ENCODE assay signal across 15 cellular contexts in genomic region chr14:54803396-54803795, GRCh38.
DNase-seq lines count a peak whose midpoint lies in the region; ATAC-seq, FAIRE-seq and TF ChIP-seq lines count a peak whose summit lies in the region.
"Had no signal": no experiment of that assay in that cellular context is flagged by ENCODE, and none has a peak within 500 bp of the region (broad histone marks: within the 10 kb centered on the region; RNA-seq: fewer than 3 reads in every experiment).

No MANE protein-coding gene starts in this region.

- H3K9me3 ChIP-seq in HepG2 (ENCODE audit: low read length) (no peaks in the 10 kb centered on the region), right lobe of liver (no peaks in the 10 kb centered on the region)

- H3K4me1 Mint-ChIP-seq in effector memory CD8-positive, alpha-beta T cell (ENCODE audit: low read depth in 2 of 2): peaks cover 0 to 8% of the 10 kb centered on the region in 2 donors
- H3K4me1 Mint-ChIP-seq in WTC11: peaks cover 21% of the 10 kb centered on the region

- no peak for TF ChIP-seq EP300 in HepG2 (IDR thresholded peaks at IDR 0.05; ENCODE audit: low read depth in 2 of 2, low read length in 2 of 2)
- no peak for TF ChIP-seq EP300 in HepG2 (CRISPR knock-in tag; IDR thresholded peaks at IDR 0.05; ENCODE audit: borderline replicate concordance)

- H3K4me3 ChIP-seq in HepG2 (replicated peaks in 1 of 3; ENCODE audit: insufficient read depth in 1 of 3, low read depth in 2 of 3, low read length in 3 of 3): no peak overlapping the region
- no peak overlapping the region for H3K4me3 ChIP-seq in right lobe of liver

- ATAC-seq in HepG2 (no peak), right lobe of liver (no peak), WTC11 (no peak), HG02981 (IDR thresholded peaks at IDR 0.05; ENCODE audit: unreplicated experiment) (no peak)
- ATAC-seq in effector memory CD8-positive, alpha-beta T cell (replicated peaks): peak; percentile 59

- no peaks in the 10 kb centered on the region for H4K20me1 ChIP-seq in HepG2 (ENCODE audit: insufficient read depth, low read length)

- H3K4me1 ChIP-seq in HepG2 (ENCODE audit: insufficient read depth, low read length) (peaks cover 46% of the 10 kb centered on the region), right lobe of liver (no peaks in the 10 kb centered on the region)

- in situ Hi-C loops in HepG2 (cut with HindIII; ENCODE audit: extremely low pct_ligation_motif_present, low pct_unique_long_range_greater_than_20kb): loop anchor here (10.0 kb wide), 1 partner anchor 239 kb away; the partner anchor contains the start of gene SAMD4A

- H3K9me3 Mint-ChIP-seq in effector memory CD8-positive, alpha-beta T cell: no peaks in the 10 kb centered on the region
- H3K9me3 Mint-ChIP-seq in WTC11: peaks cover 6% of the 10 kb centered on the region

- TF ChIP-seq CTCF in HepG2 (CRISPR knock-in tag; IDR thresholded peaks at IDR 0.05) (no peak), right lobe of liver (IDR thresholded peaks at IDR 0.05) (no peak), WTC11 (IDR thresholded peaks at IDR 0.05) (no peak)

- no peak for TF ChIP-seq RAD21 in HepG2 (CRISPR knock-in tag; IDR thresholded peaks at IDR 0.05)

- no peak overlapping the region for H3K4me2 ChIP-seq in HepG2 (ENCODE audit: low read depth, low read length)

- H3K27me3 ChIP-seq in HepG2 (ENCODE audit: control insufficient read depth in 1 of 2, insufficient read depth in 2 of 2, low read length in 2 of 2) (no peaks in the 10 kb centered on the region), right lobe of liver (no peaks in the 10 kb centered on the region)

- no peak overlapping the region for H3K4me3 Mint-ChIP-seq in effector memory CD8-positive, alpha-beta T cell
- no peak overlapping the region for H3K4me3 Mint-ChIP-seq in WTC11
- H3K4me3 Mint-ChIP-seq: CD4-positive, CD25-positive, alpha-beta regulatory T cell had no signal

- WGBS in HepG2 (ENCODE audit: low lambda C conversion rate): 67% methylated on average over 3 of the region's 7 CpGs
- 100% methylated on average over 3 of the region's 7 CpGs for WGBS in right lobe of liver (ENCODE audit: insufficient coverage, low coverage, low lambda C conversion rate, missing lambda C conversion rate)

- BruUV-seq in HepG2 (replicated peaks; lab: Mats Ljungman, UMichigan): no TSS peak

- H3K27ac ChIP-seq in HepG2 (ENCODE audit: extremely low read length, insufficient read depth, low read length): no peak overlapping the region
- H3K27ac ChIP-seq in right lobe of liver: no peak overlapping the region

- POLR2A ChIA-PET in HepG2 (lab: Yijun Ruan, JAX): interaction anchor here (1.6 kb wide), 1 partner anchor 238 kb away, joined by 5 read pairs; no protein-coding TSS in a partner anchor
- POLR2A ChIA-PET in WTC11 (lab: Charles Lee): no interaction called here

- FAIRE-seq in HepG2 (lab: Jason Lieb, UNC): no peak
- FAIRE-seq: D721Med had no signal

- peaks cover 34 to 65% of the 10 kb centered on the region in 2 donors for H3K27me3 Mint-ChIP-seq in effector memory CD8-positive, alpha-beta T cell
- peaks cover 15% of the 10 kb centered on the region for H3K27me3 Mint-ChIP-seq in WTC11 (ENCODE audit: low read depth)

- H3K27ac Mint-ChIP-seq in effector memory CD8-positive, alpha-beta T cell: no peak overlapping the region
- no peak overlapping the region for H3K27ac Mint-ChIP-seq in WTC11
- H3K27ac Mint-ChIP-seq: CD4-positive, CD25-positive, alpha-beta regulatory T cell had no signal

- H3K9ac ChIP-seq in HepG2 (ENCODE audit: insufficient read depth, low read depth, low read length): no peak overlapping the region

- TF ChIP-seq POLR2A in HepG2 (IDR thresholded peaks at IDR 0.05; ENCODE audit: insufficient read depth in 1 of 2, low read depth in 2 of 2, low read length in 2 of 2) (no peak), right lobe of liver (IDR thresholded peaks at IDR 0.05) (no peak)

- no peaks in the 10 kb centered on the region for H3K36me3 ChIP-seq in HepG2 (replicated peaks in 1 of 2; ENCODE audit: control insufficient read depth in 1 of 2, insufficient read depth in 2 of 2, low read length in 2 of 2)
- no peaks in the 10 kb centered on the region for H3K36me3 ChIP-seq in right lobe of liver

- no peaks in the 10 kb centered on the region for H3K36me3 Mint-ChIP-seq in effector memory CD8-positive, alpha-beta T cell (ENCODE audit: insufficient read depth)
- H3K36me3 Mint-ChIP-seq in WTC11: no peaks in the 10 kb centered on the region
- H3K36me3 Mint-ChIP-seq: CD4-positive, CD25-positive, alpha-beta regulatory T cell had no signal

- intact Hi-C loops in HepG2 (cut with micrococcal nuclease; ENCODE audit: unreplicated experiment) (loop anchor here (10.0 kb wide), 1 partner anchor 239 kb away; the partner anchor contains the start of gene SAMD4A), right lobe of liver (cut with DNase I) (no loop called here)

- DNase-seq in HepG2 (ENCODE audit: low spot score) (no peak), right lobe of liver (no peak), NCI-H526 treated with DMSO at 0.1 percent for 48 hours (lab: John Stamatoyannopoulos, UW) (peak; percentile 36), RPMI8226 (no peak), WTC11 (ENCODE audit: low spot score) (no peak)
- DNase-seq in effector memory CD8-positive, alpha-beta T cell: no peak
- DNase-seq: ACHN; CD4-positive, CD25-positive, alpha-beta regulatory T cell; GOT3; NCI-H1436; NCI-H2081 treated with DMSO at 0.1 percent for 48 hours; NCI-H446; OCI-M1 had no signal

- H2AFZ ChIP-seq in HepG2 (ENCODE audit: low read length): no peak overlapping the region

- CTCF ChIA-PET in HepG2 (lab: Yijun Ruan, JAX; ENCODE audit: low intra/inter-chr PET ratio, low total read pairs): no interaction called here
- CTCF ChIA-PET in WTC11 (lab: Charles Lee): interaction anchor here (3.1 to 5.5 kb wide), 2 partner anchors 11 to 20 kb away, joined by 37 to 51 read pairs; no protein-coding TSS in a partner anchor

- H3K79me2 ChIP-seq in HepG2 (ENCODE audit: insufficient read depth, low read length): no peaks in the 10 kb centered on the region

TF ChIP-seq in HepG2, 621 proteins besides CTCF, POLR2A, EP300 and RAD21:
- TF ChIP-seq GPBP1L1 (CRISPR knock-in tag; IDR thresholded peaks at IDR 0.05) (no peak), RFX1 (IDR thresholded peaks at IDR 0.05) (peak; percentile 12; the same call in 1 of the 2 replicates), ZNF569 (CRISPR knock-in tag; IDR thresholded peaks at IDR 0.05; ENCODE audit: borderline replicate concordance) (no peak), NFE2L2 (IDR thresholded peaks at IDR 0.05; ENCODE audit: low read length) (no peak), MIER2 (CRISPR knock-in tag; IDR thresholded peaks at IDR 0.05) (no peak), CENPBD1 (CRISPR knock-in tag; IDR thresholded peaks at IDR 0.05; ENCODE audit: borderline replicate concordance, low read depth) (no peak), RXRA (CRISPR knock-in tag; IDR thresholded peaks at IDR 0.05) (no peak), JUND (CRISPR knock-in tag; IDR thresholded peaks at IDR 0.05) (no peak)
TF ChIP-seq in HepG2: peak in this region for 1.

TF ChIP-seq in WTC11, 78 proteins besides CTCF, POLR2A, EP300 and RAD21 (continues in another document):
- TF ChIP-seq ZNF121 (CRISPR knock-in tag; IDR thresholded peaks at IDR 0.05) (no peak), NFATC4 (CRISPR knock-in tag; IDR thresholded peaks at IDR 0.05) (no peak), MAX (CRISPR knock-in tag; IDR thresholded peaks at IDR 0.05) (no peak), GABPB1 (CRISPR knock-in tag; IDR thresholded peaks at IDR 0.05) (no peak), RORB (CRISPR knock-in tag; IDR thresholded peaks at IDR 0.05) (no peak), ZNF281 (CRISPR knock-in tag; IDR thresholded peaks at IDR 0.05) (no peak), E2F1 (CRISPR knock-in tag; IDR thresholded peaks at IDR 0.05) (no peak), ZNF671 (CRISPR knock-in tag; IDR thresholded peaks at IDR 0.05) (no peak), EMX1 (CRISPR knock-in tag; IDR thresholded peaks at IDR 0.05) (no peak)
